ENCODE assay signal across 24 cellular contexts in genomic region chr9:30964332-30964731, GRCh38.
"Had no signal": no experiment of that assay in that cellular context is flagged by ENCODE, and none has a peak within 500 bp of the region (broad histone marks: within the 10 kb centered on the region; RNA-seq: fewer than 3 reads in every experiment).

No MANE protein-coding gene starts in this region.

- H3K27me3 ChIP-seq: colonic mucosa, dorsolateral prefrontal cortex, esophagus muscularis mucosa, esophagus squamous epithelium, foreskin keratinocyte, gastrocnemius medialis, gastroesophageal sphincter, heart left ventricle, heart right ventricle had no signal

- H3K4me1 ChIP-seq: colonic mucosa, esophagus muscularis mucosa, esophagus squamous epithelium, foreskin keratinocyte, gastrocnemius medialis, gastroesophageal sphincter, heart left ventricle, heart right ventricle had no signal

- H3K4me3 ChIP-seq: colonic mucosa, coronary artery, dorsolateral prefrontal cortex, esophagus muscularis mucosa, esophagus squamous epithelium, gastrocnemius medialis, gastroesophageal sphincter, heart left ventricle, heart right ventricle had no signal

- H3K9me3 ChIP-seq: colonic mucosa, esophagus squamous epithelium, gastrocnemius medialis, gastroesophageal sphincter had no signal

- H3K27ac ChIP-seq: colonic mucosa, coronary artery, dorsolateral prefrontal cortex, epithelial cell of prostate, esophagus muscularis mucosa, esophagus squamous epithelium, foreskin keratinocyte, gastrocnemius medialis, gastroesophageal sphincter, heart left ventricle, heart right ventricle had no signal

- ATAC-seq: effector memory CD8-positive, alpha-beta T cell; esophagus mucosa; foreskin keratinocyte; gastrocnemius medialis; gastroesophageal sphincter; heart left ventricle; heart right ventricle had no signal

- DNase-seq: colonic mucosa; cortex of kidney; dermis blood vessel endothelial cell; dorsolateral prefrontal cortex; effector CD4-positive, alpha-beta T cell; effector CD8-positive, alpha-beta T cell; effector memory CD4-positive, alpha-beta T cell; effector memory CD8-positive, alpha-beta T cell; endodermal cell; erythroblast; esophagus squamous epithelium; foreskin fibroblast; foreskin keratinocyte; foreskin melanocyte; gastrocnemius medialis; glutamatergic neuron; head of caudate nucleus; heart left ventricle; heart right ventricle had no signal

- H3K36me3 ChIP-seq: colonic mucosa, esophagus muscularis mucosa, esophagus squamous epithelium, gastrocnemius medialis, gastroesophageal sphincter, heart left ventricle, heart right ventricle had no signal
